ENCODE assay signal across 24 cellular contexts in the genomic region with DNA sequence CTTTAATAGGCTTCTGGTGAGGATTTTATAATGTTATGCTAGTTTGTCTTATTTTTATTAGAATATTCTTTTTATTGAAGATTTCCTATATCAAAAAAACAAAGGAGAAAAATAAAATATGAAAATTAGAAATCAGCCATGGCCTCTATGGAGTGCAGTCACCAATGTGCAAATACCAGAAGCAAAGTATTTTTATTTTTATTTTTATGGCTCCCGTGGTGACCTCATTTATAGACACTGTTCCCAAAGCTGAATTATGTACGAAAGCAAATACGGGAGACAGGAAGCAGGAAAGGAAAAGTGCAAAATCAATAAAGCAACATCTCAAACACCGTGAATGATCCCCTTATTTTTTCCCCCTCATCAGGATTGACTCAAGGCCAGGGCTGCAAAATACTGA. TPM values are rescaled to one million over a fixed set of nuclear protein-coding genes. Genes with fewer than 3 reads are reported as not detected.
"Had no signal": no experiment of that assay in that cellular context is flagged by ENCODE, and none has a peak within 500 bp of the region (broad histone marks: within the 10 kb centered on the region; RNA-seq: fewer than 3 reads in every experiment).

No MANE protein-coding gene starts in this region.

- H3K27me3 ChIP-seq: body of pancreas, esophagus muscularis mucosa, gastroesophageal sphincter, heart left ventricle, neural progenitor cell, tibial artery, uterus had no signal

- H3K36me3 ChIP-seq: esophagus muscularis mucosa, gastroesophageal sphincter, heart left ventricle, neural progenitor cell, tibial artery, uterus had no signal

- H3K9me3 ChIP-seq: body of pancreas, esophagus muscularis mucosa, gastroesophageal sphincter, heart left ventricle, psoas muscle, tibial artery, uterus had no signal

- H3K4me3 ChIP-seq: body of pancreas, esophagus muscularis mucosa, gastroesophageal sphincter, heart left ventricle, neural progenitor cell, psoas muscle, skin epidermis, tibial artery, uterus had no signal

- H3K27ac ChIP-seq: body of pancreas, esophagus muscularis mucosa, gastroesophageal sphincter, heart left ventricle, neural progenitor cell, psoas muscle, skin epidermis, tibial artery, uterus had no signal

- ATAC-seq: activated CD8-positive, alpha-beta T cell treated with anti-CD3 and anti-CD28 coated beads, Interleukin-2, amount 10 ng/mL, durations not matched to agents 7 days and 5 days; body of pancreas; gastroesophageal sphincter; heart left ventricle; naive thymus-derived CD4-positive, alpha-beta T cell; psoas muscle; right cardiac atrium; stimulated activated naive CD8-positive, alpha-beta T cell treated with anti-CD3 and anti-CD28 coated beads, Interleukin-15, Interleukin-2, amounts not matched to agents 100 U/mL and 50 U/mL, for 24 hours had no signal

- FAIRE-seq: endothelial cell of umbilical vein had no signal

- DNase-seq: activated CD4-positive, alpha-beta T cell treated with anti-CD3 and anti-CD28 coated beads, Interleukin-2, amount 10 ng/mL, durations not matched to agents 24 days and 14 days; activated CD8-positive, alpha-beta T cell treated with anti-CD3 and anti-CD28 coated beads, Interleukin-2, amount 10 ng/mL, durations not matched to agents 7 days and 5 days; activated naive CD4-positive, alpha-beta T cell treated with anti-CD3 and anti-CD28 coated beads for 36 hours; activated T-cell treated with anti-CD3 and anti-CD28 coated beads, Interleukin-2, amount 50 U/mL, for 24 hours; body of pancreas; dermis blood vessel endothelial cell; effector memory CD4-positive, alpha-beta T cell; heart left ventricle; mesenchymal stem cell; naive thymus-derived CD4-positive, alpha-beta T cell; psoas muscle; right cardiac atrium; stimulated activated naive CD8-positive, alpha-beta T cell treated with anti-CD3 and anti-CD28 coated beads, Interleukin-15, Interleukin-2, amounts not matched to agents 100 U/mL and 50 U/mL, for 24 hours; substantia nigra; tibial artery; uterus had no signal

- H3K4me1 ChIP-seq: body of pancreas, esophagus muscularis mucosa, gastroesophageal sphincter, heart left ventricle, neural progenitor cell, psoas muscle, tibial artery, uterus had no signal

RNA-seq across cellular contexts. Expression of a gene that starts 35.1 kb away (rescaled TPM):
- total RNA-seq: activated CD8-positive, alpha-beta T cell treated with anti-CD3 and anti-CD28 coated beads, Interleukin-2, amount 10 ng/mL, durations not matched to agents 7 days and 5 days; activated naive CD4-positive, alpha-beta T cell treated with anti-CD3 and anti-CD28 coated beads for 36 hours; body of pancreas; cardiac septum; dermis blood vessel endothelial cell; endothelial cell of umbilical vein; esophagus muscularis mucosa; gastroesophageal sphincter; heart left ventricle; mucosa of gallbladder; naive thymus-derived CD4-positive, alpha-beta T cell; osteocyte; psoas muscle; right cardiac atrium had no signal
- polyA plus RNA-seq: endothelial cell of umbilical vein; heart left ventricle; naive thymus-derived CD4-positive, alpha-beta T cell; psoas muscle; right cardiac atrium had no signal
